In the genomic region with DNA sequence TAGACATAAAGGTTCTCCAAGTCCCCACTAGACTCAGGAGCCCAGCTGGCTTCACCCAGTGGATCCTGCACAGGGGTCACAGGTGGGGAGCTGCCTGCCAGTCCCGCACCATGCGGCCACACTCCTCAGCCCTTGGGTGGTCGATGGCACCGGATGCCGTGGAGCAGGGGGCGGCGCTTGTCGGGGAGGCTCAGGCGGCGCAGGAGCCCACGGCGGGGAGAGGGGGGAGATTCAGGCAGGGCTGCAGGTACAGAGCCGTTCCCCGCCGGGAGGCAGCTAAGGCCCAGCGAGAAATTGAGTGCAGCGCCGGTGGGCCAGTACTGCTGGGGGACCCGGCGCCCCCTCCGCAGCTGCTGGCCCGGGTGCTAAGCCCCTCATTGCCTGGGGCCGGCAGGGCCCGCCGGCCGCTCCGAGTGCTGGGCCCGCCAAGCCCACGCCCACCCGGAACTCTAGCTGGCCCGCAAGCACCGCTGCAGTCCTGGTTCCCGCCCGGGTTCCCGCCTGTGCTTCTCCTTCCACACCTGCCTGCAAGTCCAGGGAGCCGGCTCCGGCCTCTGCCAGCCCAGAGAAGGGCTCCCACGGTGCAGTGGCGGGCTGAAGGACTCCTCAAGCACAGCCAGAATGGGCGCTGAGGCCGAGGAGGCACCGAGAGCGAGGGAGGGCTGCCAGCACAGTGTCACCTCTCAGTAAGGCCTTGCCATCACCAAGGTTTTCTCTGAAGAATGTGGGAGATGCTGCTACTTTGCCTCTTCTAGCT, we compare ENCODE assay signal across 21 cellular contexts. TPM values are rescaled to one million over a fixed set of nuclear protein-coding genes. Genes with fewer than 3 reads are reported as not detected.
A peak's percentile ranks its signal among the peaks of the same experiment; 100 is the strongest.
DNase-seq lines count a peak whose midpoint lies in the region; ATAC-seq, FAIRE-seq and TF ChIP-seq lines count a peak whose summit lies in the region.
"Had no signal": no experiment of that assay in that cellular context is flagged by ENCODE, and none has a peak within 500 bp of the region (broad histone marks: within the 10 kb centered on the region; RNA-seq: fewer than 3 reads in every experiment).

No MANE protein-coding gene starts in this region.

- no peak overlapping the region for H3K23ac ChIP-seq in H9 (ENCODE audit: insufficient read length, low read depth, low read length)

- no peak overlapping the region for H3K14ac ChIP-seq in H9 (ENCODE audit: insufficient read depth, low read length)

- H3K79me1 ChIP-seq in H9 (ENCODE audit: insufficient read depth, low read depth, low read length, poor library complexity, severe bottlenecking) = no peaks in the 10 kb centered on the region

- H3K27ac ChIP-seq in H9 (ENCODE audit: insufficient read length, low read depth, low read length) (no peak overlapping the region), K562 (ENCODE audit: extremely low read depth, low read depth, low read length) (no peak overlapping the region)
- H3K27ac ChIP-seq: A549, GM23248 had no signal

- POLR2A ChIA-PET in K562 (lab: Yijun Ruan, JAX) = no interaction called here
- POLR2A ChIA-PET in T-cell (lab: Charles Lee) = no interaction called here

- no peaks in the 10 kb centered on the region for H3K36me3 ChIP-seq in BE2C
- no peaks in the 10 kb centered on the region for H3K36me3 ChIP-seq in K562 (ENCODE audit: control insufficient read depth, insufficient read depth, low read length)

- no peak overlapping the region for H2AK5ac ChIP-seq in H9 (ENCODE audit: insufficient read length, low read length)

- H2BK120ac ChIP-seq in H9 (ENCODE audit: low read depth, low read length, poor library complexity, severe bottlenecking) = no peak overlapping the region

- H2BK15ac ChIP-seq in H9 (ENCODE audit: low read depth, low read length) = no peak overlapping the region

- H3K4me2 ChIP-seq in H9 (ENCODE audit: insufficient read depth, insufficient read length, low read length) (no peak overlapping the region), K562 (ENCODE audit: insufficient read depth, low read length) (no peak overlapping the region)
- H3K4me2 ChIP-seq: A549 had no signal

- H2BK20ac ChIP-seq in H9 (ENCODE audit: low read depth, low read length, poor library complexity, severe bottlenecking) = no peak overlapping the region

- H3K79me2 ChIP-seq in H9 (ENCODE audit: insufficient read depth, low read length) (no peaks in the 10 kb centered on the region), K562 (ENCODE audit: control insufficient read depth, insufficient read depth, low read length) (no peaks in the 10 kb centered on the region)

- no peak for TF ChIP-seq RAD21 in K562 (CRISPR knock-in tag; conservative IDR thresholded peaks at IDR 0.05 in 1 of 2, IDR thresholded peaks at IDR 0.05 in 1 of 2)

- H3K27ac Mint-ChIP-seq in H9 (no peak overlapping the region), nephron progenitor cell (peak overlapping the region; percentile 41), T-cell (no peak overlapping the region)
- H3K27ac Mint-ChIP-seq: CD4-positive, alpha-beta memory T cell had no signal

- H3K9me3 ChIP-seq in BE2C (no peaks in the 10 kb centered on the region), H9 (ENCODE audit: control insufficient read depth, low read depth, low read length) (no peaks in the 10 kb centered on the region), K562 (replicated peaks; ENCODE audit: control insufficient read depth, insufficient read depth, low read depth, low read length) (no peaks in the 10 kb centered on the region)
- H3K9me3 ChIP-seq: A549 had no signal

- H2BK5ac ChIP-seq in H9 (ENCODE audit: insufficient read length, low read length) = no peak overlapping the region

- no peak overlapping the region for H3K18ac ChIP-seq in H9 (ENCODE audit: insufficient read length, low read depth, low read length)

- H3K27me3 ChIP-seq in BE2C = no peaks in the 10 kb centered on the region; the same call in 1 of the 2 replicates
- no peaks in the 10 kb centered on the region for H3K27me3 ChIP-seq in H9 (ENCODE audit: insufficient read depth, low read length)
- no peaks in the 10 kb centered on the region for H3K27me3 ChIP-seq in K562 (ENCODE audit: control insufficient read depth in 2 of 2, insufficient read depth in 2 of 2, low read length in 2 of 2)

- H4K91ac ChIP-seq in H9 (ENCODE audit: insufficient read length, low read depth, low read length) = no peak overlapping the region

- no peak overlapping the region for H2BK12ac ChIP-seq in H9 (ENCODE audit: insufficient read length, low read depth, low read length)

- H3K56ac ChIP-seq in H9 (ENCODE audit: insufficient read length, low read depth, low read length) = no peak overlapping the region

- FAIRE-seq in K562 (lab: Jason Lieb, UNC) = no peak
- FAIRE-seq: A549, GM12892, H54 had no signal

- DNase-seq in BE2C (peak; percentile 8), H9 (peak; percentile 49), K562 (ENCODE audit: extremely low read depth in 1 of 4, low spot score in 3 of 4) (no peak), nephron progenitor cell (no peak), retina (no peak), T-cell (no peak)
- DNase-seq: 8988T; ACHN; AML-193; C1 segment of cervical spinal cord; Calu3; CD4-positive, alpha-beta memory T cell; COR-L47; DMS53; DMS79 treated with DMSO at 0.1 percent for 48 hours; GM23248; HCEC 1CT had no signal

- no peak overlapping the region for H3K4me3 ChIP-seq in BE2C (ENCODE audit: low read depth, low read length)
- no peak overlapping the region for H3K4me3 ChIP-seq in K562
- H3K4me3 ChIP-seq: A549, GM23248 had no signal

- BruUV-seq in K562 (replicated peaks; lab: Mats Ljungman, UMichigan) = no TSS peak

- TF ChIP-seq CTCF in BE2C (IDR thresholded peaks at IDR 0.05; ENCODE audit: low read depth, low read length) = no peak
- no peak for TF ChIP-seq CTCF in H9 (conservative IDR thresholded peaks at IDR 0.05)
- TF ChIP-seq CTCF in K562 (IDR thresholded peaks at IDR 0.05 in 2 of 3, conservative IDR thresholded peaks at IDR 0.05 in 1 of 3; ENCODE audit: insufficient read depth in 2 of 3, low read depth in 1 of 3, low read length in 3 of 3) = no peak
- no peak for TF ChIP-seq CTCF in nephron progenitor cell (IDR thresholded peaks at IDR 0.05)

- in situ Hi-C loops in K562 (cut with MboI) = no loop called here

- no CpG with 5 or more reads among the region's 43 CpGs for WGBS in H9 (ENCODE audit: extremely low coverage, insufficient read length, low lambda C conversion rate)
- WGBS in K562 (ENCODE audit: insufficient coverage, low coverage, missing lambda C conversion rate) = 36% methylated on average over 26 of the region's 43 CpGs

- H3K27me3 Mint-ChIP-seq in H9 (ENCODE audit: low read depth) = no peaks in the 10 kb centered on the region; the same call in 1 of the 2 replicates
- no peaks in the 10 kb centered on the region for H3K27me3 Mint-ChIP-seq in nephron progenitor cell (ENCODE audit: low read depth, poor library complexity)
- peaks cover 0 to 6% of the 10 kb centered on the region in 2 donors for H3K27me3 Mint-ChIP-seq in T-cell

- no peak for TF ChIP-seq EP300 in K562 (IDR thresholded peaks at IDR 0.05; ENCODE audit: low read length)

- H4K5ac ChIP-seq in H9 (ENCODE audit: insufficient read length, low read depth, low read length) = no peak overlapping the region

- H3K4me1 ChIP-seq in BE2C (no peaks in the 10 kb centered on the region), H9 (ENCODE audit: insufficient read depth, low read length) (no peaks in the 10 kb centered on the region), K562 (replicated peaks in 1 of 2; ENCODE audit: control insufficient read depth in 2 of 2, insufficient read depth in 2 of 2, low read length in 2 of 2) (peaks cover 3 to 7% of the 10 kb centered on the region in 2 experiments; a peak in 2 of 5 replicates)
- H3K4me1 ChIP-seq: A549 had no signal

- H4K20me1 ChIP-seq in H9 (ENCODE audit: control insufficient read depth, insufficient read depth, insufficient read length) (no peaks in the 10 kb centered on the region), K562 (replicated peaks; ENCODE audit: control insufficient read depth, insufficient read depth, low read length) (no peaks in the 10 kb centered on the region)

- H3K9ac ChIP-seq in H9 (ENCODE audit: extremely low read depth, insufficient read length, low read length) = no peak overlapping the region
- no peak overlapping the region; a peak in 1 of 4 replicates for H3K9ac ChIP-seq in K562 (ENCODE audit: insufficient read depth in 1 of 2, low read depth in 2 of 2, low read length in 2 of 2)
- H3K9ac ChIP-seq: GM23248 had no signal

- intact Hi-C loops in K562 (cut with micrococcal nuclease) = loop anchor here (5.0 kb wide), 1 partner anchor 106 kb away; no protein-coding TSS in a partner anchor

- no peaks in the 10 kb centered on the region for H3K9me1 ChIP-seq in K562 (ENCODE audit: control insufficient read depth, insufficient read depth, low read length)

- TF ChIP-seq POLR2A in K562 (conservative IDR thresholded peaks at IDR 0.05) = no peak

- no peaks in the 10 kb centered on the region; a peak in 1 of 7 replicates for H3K36me3 Mint-ChIP-seq in H9 (ENCODE audit: insufficient read depth in 1 of 3, low read depth in 3 of 3)
- H3K36me3 Mint-ChIP-seq in nephron progenitor cell (ENCODE audit: low read depth) = no peaks in the 10 kb centered on the region
- no peaks in the 10 kb centered on the region for H3K36me3 Mint-ChIP-seq in T-cell
- H3K36me3 Mint-ChIP-seq: CD4-positive, alpha-beta memory T cell had no signal

- H3K4me3 Mint-ChIP-seq in H9 = no peak overlapping the region
- H3K4me3 Mint-ChIP-seq in nephron progenitor cell = no peak overlapping the region
- H3K4me3 Mint-ChIP-seq in T-cell = no peak overlapping the region
- H3K4me3 Mint-ChIP-seq: CD4-positive, alpha-beta memory T cell had no signal

- H3K4ac ChIP-seq in H9 (ENCODE audit: low read depth, low read length) = no peak overlapping the region

- H3K4me1 Mint-ChIP-seq in H9 (no peaks in the 10 kb centered on the region), nephron progenitor cell (no peaks in the 10 kb centered on the region), T-cell (peaks cover 2 to 6% (median 4%) of the 10 kb centered on the region in 3 donors)

- H3K23me2 ChIP-seq in H9 (ENCODE audit: insufficient read length, low read depth, low read length, poor library complexity, severe bottlenecking) = no peaks in the 10 kb centered on the region

- H3T11ph ChIP-seq in H9 (ENCODE audit: low read length) = no peak overlapping the region

- H3K9me3 Mint-ChIP-seq in H9 = no peaks in the 10 kb centered on the region; a peak in 1 of 5 replicates
- H3K9me3 Mint-ChIP-seq in nephron progenitor cell = no peaks in the 10 kb centered on the region
- H3K9me3 Mint-ChIP-seq in T-cell = no peaks in the 10 kb centered on the region

- H4K8ac ChIP-seq in H9 (replicated peaks; ENCODE audit: insufficient read length, low read depth, low read length) = no peak overlapping the region

- CTCF ChIA-PET in K562 (lab: Yijun Ruan, JAX; ENCODE audit: low intra/inter-chr PET ratio) (no interaction called here), T-cell (lab: Charles Lee) (no interaction called here)

- no peak overlapping the region for H2AFZ ChIP-seq in H9 (ENCODE audit: low read length)
- H2AFZ ChIP-seq in K562 (ENCODE audit: low read depth, low read length) = peak overlapping the region; percentile 68; the same call in 1 of the 2 replicates
- H2AFZ ChIP-seq: GM23248 had no signal

- ATAC-seq in K562 = peak; percentile 35
- no peak for ATAC-seq in SK-N-SH treated with all-trans-retinoic acid at 6 μM for 48 hours
- no peak for ATAC-seq in T-cell (replicated peaks in 1 of 4)
- ATAC-seq: A549 had no signal

RNA-seq across cellular contexts. Expression of gene PPP1R12A, which starts 58.4 kb away (rescaled TPM):
- polyA plus RNA-seq in BE2C (2012; ENCODE audit: insufficient read depth, insufficient read length, low read depth) = 19.2 TPM
- total RNA-seq in H9 (2021) (93.5 and 96.7 TPM in 2 replicates), K562 (2014; rRNA removed) (68.0 and 116 TPM in 2 replicates), K562 (2014; rRNA removed; fragmentation: Illumina TruSeq; extraction: Trizol) (106 and 131 TPM in 2 replicates), K562 (2015; rRNA removed; fragmentation: Illumina TruSeq; extraction: Trizol) (118 and 119 TPM in 2 replicates), K562 (2021) (51.9 and 53.3 TPM in 2 replicates), T-cell (100 to 1,000 TPM in 2 of 5 donors, 10 to 100 TPM in 3; 84.8 to 109 (median 89.5) TPM)
- 78.5 and 335 TPM in 2 replicates for total RNA-seq in K562 (2011; cell fraction: chromatin; rRNA removed; ENCODE audit: low replicate concordance)
- 46.4 and 56.5 TPM in 2 replicates for total RNA-seq in K562 (2011; cell fraction: nucleolus; rRNA removed)
- total RNA-seq in K562 (2011; cell fraction: nucleoplasm; rRNA removed) = 94.4 and 121 TPM in 2 replicates
- polyA plus RNA-seq in K562 (2011; rRNA removed) (49.3 and 51.3 TPM in 2 replicates), K562 (2014; fragmentation: Illumina TruSeq; extraction: Trizol) (83.8 and 109 TPM in 2 replicates), K562 (2014; fragmentation: Nextera tagmentation; extraction: Ambion mirVana) (10 to 100 TPM; 26.4 to 42.3 TPM), K562 (2014; rRNA removed) (37.0 and 44.1 TPM in 2 replicates)
- polyA plus RNA-seq in K562 (2011; cell fraction: cytosol; rRNA removed) = 11.0 and 12.7 TPM in 2 replicates
- 52.5 and 67.8 TPM in 2 replicates for polyA plus RNA-seq in K562 (2011; cell fraction: nucleus; rRNA removed)
- 29.0 and 33.0 TPM in 2 replicates for polyA plus RNA-seq in K562 (2012)
- 232 and 234 TPM in 2 replicates for polyA minus RNA-seq in K562 (2011; rRNA and poly(A)+ RNA removed)
- polyA minus RNA-seq in K562 (2011; cell fraction: cytosol; rRNA and poly(A)+ RNA removed) = 52.6 and 79.4 TPM in 2 replicates
- 96.9 and 176 TPM in 2 replicates for polyA minus RNA-seq in K562 (2011; cell fraction: nucleus; rRNA and poly(A)+ RNA removed)

Comparison
In these comparisons a context has a peak if more than half of its experiments do, and no peak if none do; other contexts are left out.
1. DNase-seq: peak in BE2C (single experiment) and H9 (single experiment); none in K562 (0 of 4), nephron progenitor cell (single experiment), retina (single experiment) and T-cell (0 of 34).